Comparison of ENCODE assay signal across 1 cellular context in genomic region chr4:110163327-110164070, GRCh38.
A peak's percentile ranks its signal among the peaks of the same experiment; 100 is the strongest.
TF ChIP-seq lines count a peak whose summit lies in the region.

No MANE protein-coding gene starts in this region.

TF ChIP-seq in GM12878, 131 proteins besides CTCF, POLR2A, EP300 and RAD21:
- TF ChIP-seq KAT2A (conservative IDR thresholded peaks at IDR 0.05; ENCODE audit: control insufficient read depth, low read depth, low read length) (no peak), LARP7 (IDR thresholded peaks at IDR 0.05) (no peak), BCL3 (IDR thresholded peaks at IDR 0.05; ENCODE audit: borderline replicate concordance, insufficient read depth, low read depth, low read length, poor library complexity, severe bottlenecking) (peak; percentile 69), SREBF2 (IDR thresholded peaks at IDR 0.05; ENCODE audit: low read length) (no peak), ASH2L (IDR thresholded peaks at IDR 0.05; ENCODE audit: borderline replicate concordance, low read depth) (no peak), BCL11A (IDR thresholded peaks at IDR 0.05; ENCODE audit: low read depth, low read length) (no peak)
